11 cellular contexts compared by ENCODE assay signal in genomic region chr22:20244250-20244648, GRCh38. TPM values are rescaled to one million over a fixed set of nuclear protein-coding genes. Genes with fewer than 3 reads are reported as not detected.
DNase-seq lines count a peak whose midpoint lies in the region; ATAC-seq and TF ChIP-seq lines count a peak whose summit lies in the region.
"Had no signal": no experiment of that assay in that cellular context is flagged by ENCODE, and none has a peak within 500 bp of the region (broad histone marks: within the 10 kb centered on the region; RNA-seq: fewer than 3 reads in every experiment).

No MANE protein-coding gene starts in this region.

- ATAC-seq in effector memory CD8-positive, alpha-beta T cell (replicated peaks), result no peak
- no peak for ATAC-seq in stimulated activated effector memory CD8-positive, alpha-beta T cell treated with anti-CD3 and anti-CD28 coated beads, Interleukin-12 subunit alpha, Interleukin-12 subunit beta, amount 100 ng/mL, for 72 hours

- no peaks in the 10 kb centered on the region for H3K36me3 Mint-ChIP-seq in activated CD4-positive, alpha-beta T cell treated with anti-CD3 and anti-CD28 coated beads, Interleukin-2, amount 10 ng/mL, durations not matched to agents 7 days and 5 days (ENCODE audit: low read depth)
- H3K36me3 Mint-ChIP-seq in effector memory CD8-positive, alpha-beta T cell (ENCODE audit: insufficient read depth), result peaks cover 14% of the 10 kb centered on the region
- peaks cover 6% of the 10 kb centered on the region for H3K36me3 Mint-ChIP-seq in stimulated activated effector memory CD8-positive, alpha-beta T cell treated with anti-CD3 and anti-CD28 coated beads, Interleukin-12 subunit alpha, Interleukin-12 subunit beta, amount 100 ng/mL, for 72 hours

- no peaks in the 10 kb centered on the region for H3K27me3 Mint-ChIP-seq in activated CD4-positive, alpha-beta T cell treated with anti-CD3 and anti-CD28 coated beads, Interleukin-2, amount 10 ng/mL, durations not matched to agents 7 days and 5 days
- H3K27me3 Mint-ChIP-seq in effector memory CD8-positive, alpha-beta T cell, result no peaks in the 10 kb centered on the region

- H3K9me3 Mint-ChIP-seq in activated CD4-positive, alpha-beta T cell treated with anti-CD3 and anti-CD28 coated beads, Interleukin-2, amount 10 ng/mL, durations not matched to agents 7 days and 5 days, result no peaks in the 10 kb centered on the region
- H3K9me3 Mint-ChIP-seq in effector memory CD8-positive, alpha-beta T cell, result no peaks in the 10 kb centered on the region
- no peaks in the 10 kb centered on the region for H3K9me3 Mint-ChIP-seq in stimulated activated effector memory CD8-positive, alpha-beta T cell treated with anti-CD3 and anti-CD28 coated beads, Interleukin-12 subunit alpha, Interleukin-12 subunit beta, amount 100 ng/mL, for 72 hours

- H3K27ac ChIP-seq in VCaP, result peak overlapping the region; percentile 85
- H3K27ac ChIP-seq: brain microvascular endothelial cell, neutrophil had no signal

- no peak for DNase-seq in activated CD4-positive, alpha-beta T cell treated with anti-CD3 and anti-CD28 coated beads, Interleukin-2, amount 10 ng/mL, durations not matched to agents 7 days and 5 days
- no peak for DNase-seq in activated CD4-positive, alpha-beta T cell treated with anti-CD3 and anti-CD28 coated beads, Interleukin-2, amount 50 U/mL, for 48 hours
- DNase-seq in effector memory CD8-positive, alpha-beta T cell, result no peak
- no peak for DNase-seq in stimulated activated effector memory CD8-positive, alpha-beta T cell treated with anti-CD3 and anti-CD28 coated beads, Interleukin-12 subunit alpha, Interleukin-12 subunit beta, amount 100 ng/mL, for 72 hours (ENCODE audit: low spot score in 2 of 2)
- DNase-seq in mesenteric fat pad (ENCODE audit: low spot score) (no peak), NCI-H82 (lab: John Stamatoyannopoulos, UW) (no peak), Kasumi-1 (lab: John Stamatoyannopoulos, UW) (no peak)
- DNase-seq: trophoblast cell had no signal

- CTCF ChIA-PET in activated CD4-positive, alpha-beta T cell treated with anti-CD3 and anti-CD28 coated beads, Interleukin-2, amount 10 ng/mL, durations not matched to agents 7 days and 5 days (lab: Charles Lee), result interaction anchor here (1.0 kb wide), 1 partner anchor 13 kb away, joined by 3 read pairs; no protein-coding TSS in a partner anchor

- peaks cover 42% of the 10 kb centered on the region for H3K4me1 Mint-ChIP-seq in activated CD4-positive, alpha-beta T cell treated with anti-CD3 and anti-CD28 coated beads, Interleukin-2, amount 10 ng/mL, durations not matched to agents 7 days and 5 days
- H3K4me1 Mint-ChIP-seq in effector memory CD8-positive, alpha-beta T cell (ENCODE audit: low read depth in 2 of 2), result peaks cover 26 to 47% of the 10 kb centered on the region in 2 donors
- H3K4me1 Mint-ChIP-seq in stimulated activated effector memory CD8-positive, alpha-beta T cell treated with anti-CD3 and anti-CD28 coated beads, Interleukin-12 subunit alpha, Interleukin-12 subunit beta, amount 100 ng/mL, for 72 hours, result peaks cover 42% of the 10 kb centered on the region

- H3K4me3 Mint-ChIP-seq in activated CD4-positive, alpha-beta T cell treated with anti-CD3 and anti-CD28 coated beads, Interleukin-2, amount 10 ng/mL, durations not matched to agents 7 days and 5 days, result no peak overlapping the region
- H3K4me3 Mint-ChIP-seq in effector memory CD8-positive, alpha-beta T cell, result peak overlapping the region; percentile 77 to 79
- peak overlapping the region; percentile 50 for H3K4me3 Mint-ChIP-seq in stimulated activated effector memory CD8-positive, alpha-beta T cell treated with anti-CD3 and anti-CD28 coated beads, Interleukin-12 subunit alpha, Interleukin-12 subunit beta, amount 100 ng/mL, for 72 hours

- H3K27ac Mint-ChIP-seq in activated CD4-positive, alpha-beta T cell treated with anti-CD3 and anti-CD28 coated beads, Interleukin-2, amount 10 ng/mL, durations not matched to agents 7 days and 5 days, result peak overlapping the region; percentile 92
- H3K27ac Mint-ChIP-seq in effector memory CD8-positive, alpha-beta T cell, result peak overlapping the region; percentile 94 to 96
- peak overlapping the region; percentile 87 for H3K27ac Mint-ChIP-seq in stimulated activated effector memory CD8-positive, alpha-beta T cell treated with anti-CD3 and anti-CD28 coated beads, Interleukin-12 subunit alpha, Interleukin-12 subunit beta, amount 100 ng/mL, for 72 hours

- TF ChIP-seq CTCF in VCaP (conservative IDR thresholded peaks at IDR 0.05), result no peak

- POLR2A ChIA-PET in activated CD4-positive, alpha-beta T cell treated with anti-CD3 and anti-CD28 coated beads, Interleukin-2, amount 10 ng/mL, durations not matched to agents 7 days and 5 days (lab: Charles Lee), result no interaction called here

RNA-seq across cellular contexts. Expression of gene RTN4R, which starts 23.9 kb away (rescaled TPM):
- 1 to 10 TPM; 3.1 to 4.0 TPM for total RNA-seq in activated CD4-positive, alpha-beta T cell treated with anti-CD3 and anti-CD28 coated beads, Interleukin-2, amount 10 ng/mL, durations not matched to agents 7 days and 5 days
- 0.55 TPM for total RNA-seq in mesenteric fat pad
